ENCODE assay signal across 8 cellular contexts in the genomic region with DNA sequence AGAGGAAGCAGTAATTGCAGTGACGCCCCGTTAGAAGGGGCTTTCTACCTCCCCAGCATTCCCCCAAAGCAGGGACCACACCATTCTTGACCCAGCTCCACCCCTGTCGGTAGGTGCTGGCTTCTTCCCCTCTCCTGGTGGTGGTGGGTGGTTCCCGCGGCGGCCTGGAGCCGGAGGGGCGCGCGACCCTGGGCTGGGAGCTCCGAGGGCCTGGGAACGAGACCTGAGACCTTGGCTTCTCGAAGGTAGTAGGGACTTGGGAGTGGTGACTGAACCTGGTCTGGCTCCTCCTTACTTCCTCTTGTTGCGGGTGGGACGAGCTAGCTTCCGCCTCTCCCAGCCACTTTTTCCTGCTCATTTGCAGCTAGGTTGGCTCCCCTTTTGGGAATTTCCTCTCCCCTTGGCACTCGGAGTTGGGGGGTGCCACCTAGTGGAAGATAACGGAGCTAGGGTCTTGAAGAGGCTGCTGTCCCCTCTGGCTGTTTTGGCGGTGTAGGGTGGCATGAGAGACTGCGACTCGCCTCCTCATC. TPM values are rescaled to one million over a fixed set of nuclear protein-coding genes. Genes with fewer than 3 reads are reported as not detected.
DNase-seq lines count a peak whose midpoint lies in the region; ATAC-seq, FAIRE-seq and TF ChIP-seq lines count a peak whose summit lies in the region.

No MANE protein-coding gene starts in this region.

- no CpG with 5 or more reads among the region's 21 CpGs for WGBS in trophoblast cell (ENCODE audit: extremely low coverage, insufficient coverage, insufficient read length)

- H4K12ac ChIP-seq in trophoblast cell (ENCODE audit: low read depth, low read length): peak overlapping the region; percentile 34

- peaks cover 28 to 35% (median 32%) of the 10 kb centered on the region in 3 donors for H3K4me1 Mint-ChIP-seq in IgD-negative memory B cell
- peaks cover 2% of the 10 kb centered on the region for H3K4me1 Mint-ChIP-seq in astrocyte (ENCODE audit: low read depth, unreplicated experiment)

- H3K4me1 ChIP-seq in A673 (ENCODE audit: insufficient read depth, low read length, poor library complexity, severe bottlenecking) (no peaks in the 10 kb centered on the region), astrocyte (ENCODE audit: insufficient read depth, low read length) (no peaks in the 10 kb centered on the region), trophoblast cell (ENCODE audit: control insufficient read depth in 1 of 2, insufficient read depth in 2 of 2, low read length in 2 of 2) (peaks cover 3 to 7% of the 10 kb centered on the region in 2 experiments)

- peak overlapping the region; percentile 90 for H3K9ac ChIP-seq in astrocyte (ENCODE audit: low read length)
- peak overlapping the region; percentile 82 for H3K9ac ChIP-seq in trophoblast cell (ENCODE audit: low read length)

- peak overlapping the region; percentile 17 for H2AK5ac ChIP-seq in trophoblast cell (ENCODE audit: low read length)

- peak overlapping the region; percentile 63 for H4K91ac ChIP-seq in trophoblast cell (ENCODE audit: low read depth, low read length)

- ATAC-seq in left ventricle myocardium superior: peak; percentile 29

- no TSS peak for BruUV-seq in A673 (replicated peaks; lab: Mats Ljungman, UMichigan)

- no peak overlapping the region for H3K23ac ChIP-seq in trophoblast cell (ENCODE audit: low read length)

- H3K27ac Mint-ChIP-seq in IgD-negative memory B cell: peak overlapping the region; percentile 92 to 95 (median 95)
- peak overlapping the region; percentile 89 for H3K27ac Mint-ChIP-seq in astrocyte (ENCODE audit: unreplicated experiment)

- peak overlapping the region; percentile 51 for H3K27ac ChIP-seq in A673 (ENCODE audit: low read depth, low read length, poor library complexity, severe bottlenecking)
- peak overlapping the region; percentile 49 for H3K27ac ChIP-seq in astrocyte (ENCODE audit: low read depth, low read length)
- H3K27ac ChIP-seq in trophoblast cell (ENCODE audit: low read depth, low read length): peak overlapping the region; percentile 20

- CTCF ChIA-PET in A673 (lab: Charles Lee): interaction anchor here (0.6 to 1.1 kb wide), 6 partner anchors 15 to 222 kb away, joined by 3 to 6 read pairs (median 4); a partner anchor contains a TSS

- H3K14ac ChIP-seq in trophoblast cell (ENCODE audit: low read length): peak overlapping the region; percentile 74

- peak overlapping the region; percentile 79 for H4K8ac ChIP-seq in trophoblast cell (ENCODE audit: low read depth, low read length)

- no peak overlapping the region for H2BK5ac ChIP-seq in trophoblast cell (ENCODE audit: low read depth, low read length, poor library complexity)

- H3K4me3 ChIP-seq in A673 (ENCODE audit: low read depth, low read length, poor library complexity, severe bottlenecking) (peak overlapping the region; percentile 64), astrocyte (ENCODE audit: insufficient read depth, low read depth, low read length) (peak overlapping the region; percentile 95), trophoblast cell (ENCODE audit: low read depth, low read length) (peak overlapping the region; percentile 74)

- intact Hi-C loops in A673 (cut with micrococcal nuclease; ENCODE audit: unreplicated experiment): loop anchor here (5.0 kb wide), 1 partner anchor 133 kb away; no protein-coding TSS in a partner anchor
- intact Hi-C loops in left ventricle myocardium superior (cut with micrococcal nuclease): no loop called here

- no peak overlapping the region for H2BK12ac ChIP-seq in trophoblast cell (ENCODE audit: low read length)

- peaks cover 3% of the 10 kb centered on the region for H3K79me1 ChIP-seq in trophoblast cell (ENCODE audit: low read length)

- H2AFZ ChIP-seq in astrocyte (ENCODE audit: low read depth, low read length) (peak overlapping the region; percentile 70), trophoblast cell (ENCODE audit: insufficient read depth, low read length, poor library complexity) (peak overlapping the region; percentile 62)

- H3K27me3 Mint-ChIP-seq in IgD-negative memory B cell (no peaks in the 10 kb centered on the region), astrocyte (ENCODE audit: low read depth, unreplicated experiment) (peaks cover 23% of the 10 kb centered on the region)

- TF ChIP-seq CTCF in A673 (conservative IDR thresholded peaks at IDR 0.05; ENCODE audit: low read depth, low read length): peak; percentile 46
- TF ChIP-seq CTCF in GM12872 (IDR thresholded peaks at IDR 0.05; ENCODE audit: insufficient read depth, low read depth, low read length): peak; percentile 83
- TF ChIP-seq CTCF in astrocyte (IDR thresholded peaks at IDR 0.05; ENCODE audit: insufficient read depth, low read depth, low read length): peak; percentile 36

- no peaks in the 10 kb centered on the region for H3K36me3 ChIP-seq in A673 (ENCODE audit: insufficient read depth, low read length, poor library complexity, severe bottlenecking)
- H3K36me3 ChIP-seq in astrocyte (ENCODE audit: insufficient read depth, low read length): no peaks in the 10 kb centered on the region
- H3K36me3 ChIP-seq in trophoblast cell (ENCODE audit: control insufficient read depth in 1 of 2, insufficient read depth in 2 of 2, low read length in 2 of 2): peaks cover 13 to 17% of the 10 kb centered on the region in 2 experiments

- H3K9me3 ChIP-seq in A673 (ENCODE audit: low read depth, low read length, poor library complexity, severe bottlenecking) (no peaks in the 10 kb centered on the region), astrocyte (ENCODE audit: insufficient read depth, low read depth, low read length) (no peaks in the 10 kb centered on the region), trophoblast cell (ENCODE audit: insufficient read depth, low read depth, low read length) (peaks cover 1% of the 10 kb centered on the region)

- H3K36me3 Mint-ChIP-seq in IgD-negative memory B cell: no peaks in the 10 kb centered on the region
- H3K36me3 Mint-ChIP-seq in astrocyte (ENCODE audit: low read depth, unreplicated experiment): peaks cover 3% of the 10 kb centered on the region

- peak overlapping the region; percentile 71 for H3K18ac ChIP-seq in trophoblast cell (ENCODE audit: low read length)

- H3K27me3 ChIP-seq in A673 (replicated peaks; ENCODE audit: insufficient read depth, low read depth, low read length, poor library complexity): no peaks in the 10 kb centered on the region
- H3K27me3 ChIP-seq in astrocyte (ENCODE audit: insufficient read depth, low read length): peaks cover 2% of the 10 kb centered on the region
- no peaks in the 10 kb centered on the region for H3K27me3 ChIP-seq in trophoblast cell (ENCODE audit: insufficient read depth, low read length)

- peak; percentile 74 for DNase-seq in A673 (ENCODE audit: low spot score)
- peak; percentile 69 for DNase-seq in RPMI7951 (ENCODE audit: low read depth)
- DNase-seq in astrocyte (ENCODE audit: low read depth): peak; percentile 15
- no peak for DNase-seq in left ventricle myocardium superior
- DNase-seq in trophoblast cell: peak; percentile 18 to 47
- no peak for DNase-seq in cortex of kidney (lab: John Stamatoyannopoulos, UW)

- H2BK120ac ChIP-seq in trophoblast cell (ENCODE audit: insufficient read depth, low read length, poor library complexity): peak overlapping the region; percentile 43

- H3K9me3 Mint-ChIP-seq in IgD-negative memory B cell (no peaks in the 10 kb centered on the region), astrocyte (ENCODE audit: unreplicated experiment) (no peaks in the 10 kb centered on the region)

- peaks cover 13% of the 10 kb centered on the region for H3K79me2 ChIP-seq in astrocyte (ENCODE audit: insufficient read depth, low read length)
- no peaks in the 10 kb centered on the region for H3K79me2 ChIP-seq in trophoblast cell (ENCODE audit: control insufficient read depth, insufficient read depth, low read length, poor library complexity)

- H3K4ac ChIP-seq in trophoblast cell (ENCODE audit: low read depth, low read length): peak overlapping the region; percentile 59

- peaks cover 36% of the 10 kb centered on the region for H4K20me1 ChIP-seq in astrocyte (ENCODE audit: insufficient read depth, low read length)

- H3K4me2 ChIP-seq in astrocyte (ENCODE audit: low read length): peak overlapping the region; percentile 97
- H3K4me2 ChIP-seq in trophoblast cell (ENCODE audit: low read length): peak overlapping the region; percentile 97

- no peak for FAIRE-seq in astrocyte (lab: Jason Lieb, UNC)

- POLR2A ChIA-PET in A673 (lab: Charles Lee; ENCODE audit: low non-redundant PET): no interaction called here

- peak overlapping the region; percentile 96 to 99 (median 99) for H3K4me3 Mint-ChIP-seq in IgD-negative memory B cell
- H3K4me3 Mint-ChIP-seq in astrocyte (ENCODE audit: unreplicated experiment): peak overlapping the region; percentile 98

RNA-seq across cellular contexts. Expression of a gene that starts 0.5 kb away (rescaled TPM):
- 50.4 and 52.0 TPM in 2 replicates for total RNA-seq in A673 (2021)
- polyA plus RNA-seq in IgD-negative memory B cell: 219 TPM
- total RNA-seq in RPMI7951 (2014; rRNA removed; shearing (Covaris generic)): 156 and 202 TPM in 2 replicates
- 327 and 338 TPM in 2 replicates for total RNA-seq in astrocyte
- 156 TPM for total RNA-seq in left ventricle myocardium superior
- polyA plus RNA-seq in trophoblast cell (2013): 207 and 227 TPM in 2 replicates

RNA-seq across cellular contexts. Expression of a gene that starts 18.1 kb away (rescaled TPM):
- 12.8 and 14.9 TPM in 2 replicates for total RNA-seq in A673 (2021)
- 0.06 TPM for polyA plus RNA-seq in IgD-negative memory B cell
- 1.1 and 1.9 TPM in 2 replicates for total RNA-seq in RPMI7951 (2014; rRNA removed; shearing (Covaris generic))
- 18.2 and 22.8 TPM in 2 replicates for total RNA-seq in astrocyte
- total RNA-seq in left ventricle myocardium superior: 0.72 TPM
- 8.4 and 8.6 TPM in 2 replicates for polyA plus RNA-seq in trophoblast cell (2013)

RNA-seq across cellular contexts. Expression of a gene that starts 20.9 kb away (rescaled TPM):
- total RNA-seq in A673 (2021) (75.5 and 83.5 TPM in 2 replicates), astrocyte (80.6 and 80.9 TPM in 2 replicates), left ventricle myocardium superior (52.3 TPM)
- polyA plus RNA-seq in IgD-negative memory B cell: 135 TPM
- 85.1 and 87.4 TPM in 2 replicates for total RNA-seq in RPMI7951 (2014; rRNA removed; shearing (Covaris generic))
- 96.0 and 97.4 TPM in 2 replicates for polyA plus RNA-seq in trophoblast cell (2013)

RNA-seq across cellular contexts. Expression of a gene that starts 37.2 kb away (rescaled TPM):
- 0.56 and 1.2 TPM in 2 replicates for total RNA-seq in A673 (2021)
- polyA plus RNA-seq in IgD-negative memory B cell: not detected
- total RNA-seq in RPMI7951 (2014; rRNA removed; shearing (Covaris generic)): 0.12 TPM in 1 of 2 replicates, not detected in the other
- total RNA-seq in astrocyte: 2.0 and 3.4 TPM in 2 replicates
- 0.45 TPM for total RNA-seq in left ventricle myocardium superior
- polyA plus RNA-seq in trophoblast cell (2013): 0.08 and 0.12 TPM in 2 replicates

RNA-seq across cellular contexts. Expression of a gene that starts 43.9 kb away (rescaled TPM):
- total RNA-seq in A673 (2021) (0.62 and 1.0 TPM in 2 replicates), astrocyte (0.31 and 0.68 TPM in 2 replicates), left ventricle myocardium superior (0.72 TPM)
- 3.0 TPM for polyA plus RNA-seq in IgD-negative memory B cell
- 0.36 and 0.68 TPM in 2 replicates for total RNA-seq in RPMI7951 (2014; rRNA removed; shearing (Covaris generic))
- 0.54 and 0.67 TPM in 2 replicates for polyA plus RNA-seq in trophoblast cell (2013)

Comparison
In these comparisons a context has a peak if more than half of its experiments do, and no peak if none do; other contexts are left out.
1. DNase-seq: peak in A673 (single experiment), RPMI7951 (single experiment), astrocyte (single experiment) and trophoblast cell (2 of 2); none in left ventricle myocardium superior (single experiment) and cortex of kidney (single experiment).
2. Peak in every context shown above with its lines, with median percentiles within 50 percentile points of each other: H3K27ac ChIP-seq, H3K4me3 ChIP-seq and CTCF ChIP-seq.